In the genomic region with DNA sequence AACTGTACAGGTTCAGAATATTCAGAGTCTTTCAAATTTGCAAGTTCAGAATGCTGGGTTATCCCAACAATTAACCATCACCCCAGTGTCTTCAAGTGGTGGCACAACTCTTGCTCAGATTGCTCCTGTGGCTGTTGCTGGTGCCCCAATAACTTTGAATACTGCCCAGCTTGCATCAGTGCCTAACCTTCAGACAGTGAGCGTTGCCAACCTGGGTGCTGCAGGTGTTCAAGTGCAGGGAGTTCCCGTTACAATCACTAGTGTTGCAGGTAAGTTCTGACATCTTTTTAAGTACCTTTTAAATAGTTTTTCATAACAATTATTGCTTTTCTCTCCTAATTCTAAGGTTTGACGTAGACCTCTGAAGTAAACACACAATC, we compare ENCODE assay signal across 1 cellular context.
TF ChIP-seq lines count a peak whose summit lies in the region.

No MANE protein-coding gene starts in this region.

TF ChIP-seq in H1, 55 proteins besides CTCF, POLR2A, EP300 and RAD21 (continued from another document):
- TF ChIP-seq HDAC6 (IDR thresholded peaks at IDR 0.05; ENCODE audit: low read depth, low read length): no peak
- no peak for TF ChIP-seq JUND (IDR thresholded peaks at IDR 0.05; ENCODE audit: low read length)
- TF ChIP-seq TCF12 (IDR thresholded peaks at IDR 0.05; ENCODE audit: low read depth, low read length): no peak
- no peak for TF ChIP-seq MAFK (IDR thresholded peaks at IDR 0.05; ENCODE audit: low read depth, low read length)
- TF ChIP-seq TAF1 (IDR thresholded peaks at IDR 0.05; ENCODE audit: low read depth, low read length): no peak
- TF ChIP-seq SP1 (IDR thresholded peaks at IDR 0.05; ENCODE audit: low read depth, low read length): no peak
- TF ChIP-seq CEBPB (IDR thresholded peaks at IDR 0.05; ENCODE audit: low read depth, low read length): no peak
- no peak for TF ChIP-seq FOSL1 (IDR thresholded peaks at IDR 0.05; ENCODE audit: insufficient read depth, low read depth, low read length)
